ENCODE assay signal across 8 cellular contexts in the genomic region with DNA sequence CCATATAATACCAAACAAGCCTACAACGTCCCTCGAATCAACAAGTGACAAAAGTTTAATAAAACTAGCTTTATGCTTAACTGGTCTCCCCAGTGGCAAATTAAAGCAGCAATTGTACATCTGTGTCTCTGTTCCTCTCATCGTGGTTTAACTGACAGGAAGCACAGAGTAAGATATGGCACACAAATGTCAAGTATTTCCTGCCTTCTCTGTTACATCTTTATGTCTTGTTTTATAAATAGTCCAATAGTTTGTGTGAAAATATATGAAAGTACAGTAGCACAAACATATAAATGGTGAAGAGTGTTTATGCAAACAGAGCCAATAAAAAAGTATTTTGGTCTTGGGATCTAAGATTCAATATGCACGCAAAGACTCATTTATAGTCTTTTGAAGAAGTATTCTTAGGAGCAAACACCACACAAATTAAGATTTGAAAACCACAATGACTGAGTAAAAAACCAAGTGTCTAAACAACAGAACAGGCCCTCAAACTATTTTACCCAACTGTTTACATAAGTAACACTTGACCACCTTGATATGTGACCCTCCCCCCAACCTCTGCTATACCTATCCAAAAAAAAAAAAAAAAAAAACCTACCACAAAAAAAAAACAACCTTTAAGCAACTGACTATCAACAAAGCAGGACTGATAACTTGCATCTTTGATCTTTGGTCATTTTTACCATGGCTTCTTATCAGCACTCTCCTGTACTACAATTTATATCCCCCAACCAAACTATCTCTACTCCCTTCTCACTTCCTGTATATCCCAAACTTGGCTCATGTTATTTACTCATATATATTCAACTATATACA. TPM values are rescaled to one million over a fixed set of nuclear protein-coding genes. Genes with fewer than 3 reads are reported as not detected.
DNase-seq lines count a peak whose midpoint lies in the region; ATAC-seq and TF ChIP-seq lines count a peak whose summit lies in the region.

No MANE protein-coding gene starts in this region.

- peaks cover 0 to 11% of the 10 kb centered on the region in 2 donors for H3K36me3 Mint-ChIP-seq in activated naive CD4-positive, alpha-beta T cell treated with anti-CD3 and anti-CD28 coated beads, Interleukin-2, amount 50 U/mL, for 72 hours

- no peak for TF ChIP-seq CTCF in omental fat pad (IDR thresholded peaks at IDR 0.05)

- ATAC-seq in GM21529 (IDR thresholded peaks at IDR 0.05; ENCODE audit: unreplicated experiment) (peak; percentile 73), omental fat pad (ENCODE audit: low FRiP score) (no peak)
- ATAC-seq in activated naive CD4-positive, alpha-beta T cell treated with anti-CD3 and anti-CD28 coated beads, Interleukin-2, amount 50 U/mL, for 72 hours: peak; percentile 73 to 74
- peak; percentile 82 for ATAC-seq in stimulated activated naive CD8-positive, alpha-beta T cell treated with anti-CD3 and anti-CD28 coated beads, Interleukin-15, Interleukin-2, amounts not matched to agents 100 U/mL and 50 U/mL, for 24 hours

- DNase-seq in ELR (ENCODE audit: low read depth) (peak; percentile 32), ecto neural progenitor cell (ENCODE audit: low spot score) (no peak), omental fat pad (ENCODE audit: low spot score) (no peak), cerebellum (ENCODE audit: low spot score) (no peak)
- peak; percentile 97 for DNase-seq in Jurkat, Clone E6-1 (ENCODE audit: low read depth, low spot score)
- DNase-seq in activated naive CD4-positive, alpha-beta T cell treated with anti-CD3 and anti-CD28 coated beads, Interleukin-2, amount 50 U/mL, for 72 hours (ENCODE audit: low spot score in 2 of 2): no peak
- DNase-seq in stimulated activated naive CD8-positive, alpha-beta T cell treated with anti-CD3 and anti-CD28 coated beads, Interleukin-15, Interleukin-2, amounts not matched to agents 100 U/mL and 50 U/mL, for 24 hours: no peak

- peak overlapping the region; percentile 33 for H3K4me3 ChIP-seq in Jurkat, Clone E6-1 (ENCODE audit: low read length)

- peak overlapping the region; percentile 85 to 89 for H3K27ac Mint-ChIP-seq in activated naive CD4-positive, alpha-beta T cell treated with anti-CD3 and anti-CD28 coated beads, Interleukin-2, amount 50 U/mL, for 72 hours

- H3K9me3 Mint-ChIP-seq in activated naive CD4-positive, alpha-beta T cell treated with anti-CD3 and anti-CD28 coated beads, Interleukin-2, amount 50 U/mL, for 72 hours: no peaks in the 10 kb centered on the region

RNA-seq across cellular contexts. Expression of gene ELF1, which starts 14.0 kb away (rescaled TPM):
- 78.5 TPM for polyA plus RNA-seq in Jurkat, Clone E6-1 (2012; ENCODE audit: insufficient read depth, insufficient read length)
- total RNA-seq in activated naive CD4-positive, alpha-beta T cell treated with anti-CD3 and anti-CD28 coated beads, Interleukin-2, amount 50 U/mL, for 72 hours: 10 to 100 TPM; 62.0 to 86.2 TPM
- total RNA-seq in omental fat pad (100 to 1,000 TPM in 1 of 4 donors, 10 to 100 TPM in 3; 87.4 to 107 (median 89.9) TPM), cerebellum (17.1 TPM)

RNA-seq across cellular contexts. Expression of gene WBP4, which starts 56.2 kb away (rescaled TPM):
- polyA plus RNA-seq in Jurkat, Clone E6-1 (2012; ENCODE audit: insufficient read depth, insufficient read length): 16.8 TPM
- 10 to 100 TPM in 1 of 2 donors, 1 to 10 TPM in 1; 5.5 to 11.4 TPM for total RNA-seq in activated naive CD4-positive, alpha-beta T cell treated with anti-CD3 and anti-CD28 coated beads, Interleukin-2, amount 50 U/mL, for 72 hours
- 10 to 100 TPM; 11.4 to 14.5 (median 11.8) TPM for total RNA-seq in omental fat pad
- total RNA-seq in cerebellum: 9.3 TPM

Comparison
In these comparisons a context has a peak if more than half of its experiments do, and no peak if none do; other contexts are left out.
1. DNase-seq: peak in ELR (single experiment) and Jurkat, Clone E6-1 (single experiment); none in activated naive CD4-positive, alpha-beta T cell treated with anti-CD3 and anti-CD28 coated beads, Interleukin-2, amount 50 U/mL, for 72 hours (0 of 2), stimulated activated naive CD8-positive, alpha-beta T cell treated with anti-CD3 and anti-CD28 coated beads, Interleukin-15, Interleukin-2, amounts not matched to agents 100 U/mL and 50 U/mL, for 24 hours (single experiment), ecto neural progenitor cell (single experiment), omental fat pad (single experiment) and cerebellum (single experiment).